ENCODE assay signal across 11 cellular contexts in the genomic region with DNA sequence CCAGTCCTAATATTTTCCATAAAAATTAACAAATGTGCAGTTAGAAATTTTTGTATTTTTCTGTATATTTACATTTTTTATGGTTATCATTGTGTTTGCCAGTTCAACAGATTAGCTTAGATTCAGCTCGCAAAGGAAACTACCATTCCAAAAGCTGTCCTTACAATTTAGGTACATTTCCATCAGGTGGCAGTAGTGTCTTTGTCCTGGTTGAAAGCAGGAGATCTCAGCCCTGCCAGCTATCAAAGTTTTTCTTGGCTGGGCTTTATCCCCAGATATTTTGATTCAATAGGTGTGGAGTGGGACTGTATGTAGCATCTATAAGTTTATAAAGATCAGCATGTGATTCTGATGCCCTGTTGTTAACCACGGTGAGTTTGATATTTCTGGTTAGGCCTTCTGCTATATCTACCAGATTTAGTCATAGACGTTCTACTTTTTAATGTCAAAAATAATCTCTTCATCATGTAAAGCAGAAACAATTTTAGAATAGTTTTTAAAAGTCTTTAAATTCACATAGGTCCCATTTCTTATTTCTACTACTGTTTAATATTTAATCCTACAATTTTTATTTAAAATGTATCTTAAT. TPM values are rescaled to one million over a fixed set of nuclear protein-coding genes. Genes with fewer than 3 reads are reported as not detected.
DNase-seq lines count a peak whose midpoint lies in the region; ATAC-seq, FAIRE-seq and TF ChIP-seq lines count a peak whose summit lies in the region.
"Had no signal": no experiment of that assay in that cellular context is flagged by ENCODE, and none has a peak within 500 bp of the region (broad histone marks: within the 10 kb centered on the region; RNA-seq: fewer than 3 reads in every experiment).

No MANE protein-coding gene starts in this region.

- no peaks in the 10 kb centered on the region for H3K4me1 ChIP-seq in MM.1S (ENCODE audit: low read length)
- no peaks in the 10 kb centered on the region; a peak in 1 of 5 replicates for H3K4me1 ChIP-seq in K562 (replicated peaks in 1 of 2; ENCODE audit: control insufficient read depth in 2 of 2, insufficient read depth in 2 of 2, low read length in 2 of 2)
- H3K4me1 ChIP-seq in parathyroid adenoma: no peaks in the 10 kb centered on the region
- no peaks in the 10 kb centered on the region for H3K4me1 ChIP-seq in tibial nerve

- POLR2A ChIA-PET in K562 (lab: Yijun Ruan, JAX): interaction anchor here (0.6 to 0.8 kb wide), 3 partner anchors 14 to 354 kb away, joined by 3 read pairs; no protein-coding TSS in a partner anchor

- peak; percentile 75 for FAIRE-seq in K562 (lab: Jason Lieb, UNC)

- H3K9ac ChIP-seq in MM.1S (ENCODE audit: low read length) (no peak overlapping the region), K562 (ENCODE audit: insufficient read depth in 1 of 2, low read depth in 2 of 2, low read length in 2 of 2) (no peak overlapping the region), parathyroid adenoma (no peak overlapping the region)

- no peaks in the 10 kb centered on the region for H3K9me1 ChIP-seq in K562 (ENCODE audit: control insufficient read depth, insufficient read depth, low read length)

- no peaks in the 10 kb centered on the region for H3F3A ChIP-seq in MM.1S (ENCODE audit: insufficient read depth, low read length)

- no peaks in the 10 kb centered on the region for H3K9me2 ChIP-seq in MM.1S (replicated peaks; ENCODE audit: insufficient read depth, low read length)

- peak; percentile 84 for ATAC-seq in K562
- ATAC-seq in omental fat pad (ENCODE audit: low FRiP score): no peak

- H3K4me2 ChIP-seq in MM.1S (ENCODE audit: low read depth, low read length) (no peak overlapping the region), K562 (ENCODE audit: insufficient read depth, low read length) (no peak overlapping the region), parathyroid adenoma (ENCODE audit: low read length) (no peak overlapping the region)

- TF ChIP-seq POLR2A in K562 (conservative IDR thresholded peaks at IDR 0.05) (no peak), tibial nerve (IDR thresholded peaks at IDR 0.05) (no peak)

- WGBS in K562 (ENCODE audit: insufficient coverage, low coverage, missing lambda C conversion rate): 55% methylated on average over 3 of the region's 3 CpGs
- WGBS in tibial nerve, 2 donors: 79 to 83% methylated on average over 3 of the region's 3 CpGs

- CTCF ChIA-PET in K562 (lab: Yijun Ruan, JAX; ENCODE audit: low intra/inter-chr PET ratio): interaction anchor here (1.9 kb wide), 1 partner anchor 88 kb away, joined by 13 read pairs; no protein-coding TSS in a partner anchor

- in situ Hi-C loops in K562 (cut with MboI): loop anchor here (25.0 kb wide), 1 partner anchor 1315 kb away; no protein-coding TSS in a partner anchor

- H3K9me3 ChIP-seq in MM.1S (replicated peaks; ENCODE audit: insufficient read depth, low read length) (no peaks in the 10 kb centered on the region), K562 (replicated peaks; ENCODE audit: control insufficient read depth, insufficient read depth, low read depth, low read length) (no peaks in the 10 kb centered on the region), parathyroid adenoma (ENCODE audit: control insufficient read depth, low read length) (no peaks in the 10 kb centered on the region), tibial nerve (no peaks in the 10 kb centered on the region)

- TF ChIP-seq EP300 in K562 (IDR thresholded peaks at IDR 0.05; ENCODE audit: low read length) (no peak), tibial nerve (IDR thresholded peaks at IDR 0.05) (no peak)

- H2AFZ ChIP-seq in MM.1S (ENCODE audit: low read length) (no peak overlapping the region), K562 (ENCODE audit: low read depth, low read length) (no peak overlapping the region), parathyroid adenoma (no peak overlapping the region)

- H3K36me3 ChIP-seq in MM.1S (replicated peaks; ENCODE audit: insufficient read depth, low read length): no peaks in the 10 kb centered on the region
- no peaks in the 10 kb centered on the region for H3K36me3 ChIP-seq in K562 (ENCODE audit: control insufficient read depth, insufficient read depth, low read length)
- no peaks in the 10 kb centered on the region for H3K36me3 ChIP-seq in parathyroid adenoma (ENCODE audit: control insufficient read depth, insufficient read depth, low read length)
- no peaks in the 10 kb centered on the region for H3K36me3 ChIP-seq in tibial nerve

- peak; percentile 48 for DNase-seq in NCI-H2107 treated with DMSO at 0.1 percent for 48 hours (lab: John Stamatoyannopoulos, UW; ENCODE audit: unreplicated experiment)
- DNase-seq in NCI-H2107 (lab: John Stamatoyannopoulos, UW): no peak
- peak; percentile 59 for DNase-seq in MM.1S
- peak in 2 of 4 experiments; percentile 42 to 44 for DNase-seq in K562 (ENCODE audit: extremely low read depth in 1 of 4, low spot score in 3 of 4)
- DNase-seq in tibial nerve (ENCODE audit: low spot score in 2 of 2): no peak
- DNase-seq in activated effector memory CD4-positive, alpha-beta T cell treated with Interleukin-2 at 50 U/mL for 16 hours: no peak
- DNase-seq in omental fat pad (ENCODE audit: low spot score): no peak
- DNase-seq: activated T-cell treated with anti-CD3 and anti-CD28 coated beads, Interleukin-2, amount 50 U/mL, for 48 hours; retina had no signal

- intact Hi-C loops in K562 (cut with micrococcal nuclease): loop anchor here (1.0 kb wide), 1 partner anchor 88 kb away; no protein-coding TSS in a partner anchor

- peak; percentile 35 to 69; a peak in 3 of 4 replicates for TF ChIP-seq RAD21 in K562 (CRISPR knock-in tag; conservative IDR thresholded peaks at IDR 0.05 in 1 of 2, IDR thresholded peaks at IDR 0.05 in 1 of 2)

- H3K27me3 ChIP-seq in MM.1S (replicated peaks; ENCODE audit: insufficient read depth, low read length): no peaks in the 10 kb centered on the region
- H3K27me3 ChIP-seq in K562 (ENCODE audit: control insufficient read depth in 2 of 2, insufficient read depth in 2 of 2, low read length in 2 of 2): no peaks in the 10 kb centered on the region
- H3K27me3 ChIP-seq in parathyroid adenoma (ENCODE audit: control insufficient read depth, insufficient read depth, low read length): no peaks in the 10 kb centered on the region
- H3K27me3 ChIP-seq in tibial nerve: no peaks in the 10 kb centered on the region

- TF ChIP-seq CTCF in MM.1S (IDR thresholded peaks at IDR 0.05; ENCODE audit: low read length) (peak; percentile 61), K562 (IDR thresholded peaks at IDR 0.05 in 2 of 3, conservative IDR thresholded peaks at IDR 0.05 in 1 of 3; ENCODE audit: insufficient read depth in 2 of 3, low read depth in 1 of 3, low read length in 3 of 3) (peak; percentile 47 to 57 (median 47); a peak in 4 of 6 replicates), parathyroid adenoma (IDR thresholded peaks at IDR 0.05) (peak; percentile 45), tibial nerve (IDR thresholded peaks at IDR 0.05) (no peak), omental fat pad (IDR thresholded peaks at IDR 0.05) (no peak)

- H3K4me3 ChIP-seq in MM.1S (ENCODE audit: low read length) (no peak overlapping the region), K562 (no peak overlapping the region), parathyroid adenoma (ENCODE audit: low read depth, low read length) (no peak overlapping the region), tibial nerve (no peak overlapping the region)

- H3K27ac ChIP-seq in MM.1S (ENCODE audit: low read length) (no peak overlapping the region), K562 (ENCODE audit: extremely low read depth, low read depth, low read length) (no peak overlapping the region), parathyroid adenoma (no peak overlapping the region), tibial nerve (no peak overlapping the region)

- H4K20me1 ChIP-seq in MM.1S (ENCODE audit: insufficient read depth, low read length) (no peaks in the 10 kb centered on the region), K562 (replicated peaks; ENCODE audit: control insufficient read depth, insufficient read depth, low read length) (no peaks in the 10 kb centered on the region)

- BruUV-seq in K562 (replicated peaks; lab: Mats Ljungman, UMichigan): no TSS peak

- H3K79me2 ChIP-seq in MM.1S (ENCODE audit: low read length) (no peaks in the 10 kb centered on the region), K562 (ENCODE audit: control insufficient read depth, insufficient read depth, low read length) (no peaks in the 10 kb centered on the region), parathyroid adenoma (no peaks in the 10 kb centered on the region)

TF ChIP-seq in K562, 482 proteins besides CTCF, POLR2A, EP300 and RAD21 (continues in another document):
- TF ChIP-seq RBM39 (optimal IDR thresholded peaks at IDR 0.05; ENCODE audit: low read depth, low read length) (no peak), CEBPB (tag; IDR thresholded peaks at IDR 0.05) (no peak)

RNA-seq across cellular contexts. Expression of gene ICA1, which starts 15.5 kb away (rescaled TPM):
- total RNA-seq in K562 (2011; cell fraction: chromatin; rRNA removed; ENCODE audit: low replicate concordance): 20.3 and 57.6 TPM in 2 replicates
- 10.7 and 12.4 TPM in 2 replicates for total RNA-seq in K562 (2011; cell fraction: nucleolus; rRNA removed)
- 18.8 and 19.2 TPM in 2 replicates for total RNA-seq in K562 (2011; cell fraction: nucleoplasm; rRNA removed)
- total RNA-seq in K562 (2014; rRNA removed) (12.7 and 16.4 TPM in 2 replicates), K562 (2014; rRNA removed; fragmentation: Illumina TruSeq; extraction: Trizol) (18.5 and 23.0 TPM in 2 replicates), K562 (2015; rRNA removed; fragmentation: Illumina TruSeq; extraction: Trizol) (16.1 and 16.4 TPM in 2 replicates), K562 (2021) (17.8 and 18.5 TPM in 2 replicates), tibial nerve (10 to 100 TPM; 12.8 to 27.3 (median 20.5) TPM), omental fat pad (10 to 100 TPM in 3 of 4 donors, 1 to 10 TPM in 1; 9.7 to 61.8 (median 31.6) TPM)
- polyA plus RNA-seq in K562 (2011; rRNA removed) (19.8 and 26.0 TPM in 2 replicates), K562 (2014; fragmentation: Illumina TruSeq; extraction: Trizol) (17.2 and 22.3 TPM in 2 replicates), K562 (2014; fragmentation: Nextera tagmentation; extraction: Ambion mirVana) (10 to 100 TPM in 1 of 2 experiments, 1 to 10 TPM in 1; 7.1 to 10.7 TPM), K562 (2014; rRNA removed) (14.2 and 17.8 TPM in 2 replicates)
- 4.8 and 11.7 TPM in 2 replicates for polyA plus RNA-seq in K562 (2011; cell fraction: cytosol; rRNA removed)
- 11.4 and 24.9 TPM in 2 replicates for polyA plus RNA-seq in K562 (2011; cell fraction: nucleus; rRNA removed)
- 13.9 and 35.9 TPM in 2 replicates for polyA plus RNA-seq in K562 (2012)
- polyA minus RNA-seq in K562 (2011; rRNA and poly(A)+ RNA removed): 23.8 and 38.1 TPM in 2 replicates
- 6.6 and 7.9 TPM in 2 replicates for polyA minus RNA-seq in K562 (2011; cell fraction: cytosol; rRNA and poly(A)+ RNA removed)
- 10.2 and 35.3 TPM in 2 replicates for polyA minus RNA-seq in K562 (2011; cell fraction: nucleus; rRNA and poly(A)+ RNA removed)
- polyA plus RNA-seq: AG04450 had no signal

Comparison
In these comparisons a context has a peak if more than half of its experiments do, and no peak if none do; other contexts are left out.
1. DNase-seq: peak in NCI-H2107 treated with DMSO at 0.1 percent for 48 hours (single experiment) and MM.1S (single experiment); none in NCI-H2107 (single experiment), tibial nerve (0 of 2), activated effector memory CD4-positive, alpha-beta T cell treated with Interleukin-2 at 50 U/mL for 16 hours (single experiment) and omental fat pad (single experiment).
2. CTCF ChIP-seq: peak in MM.1S (single experiment), K562 (3 of 3) and parathyroid adenoma (single experiment); none in tibial nerve (0 of 5) and omental fat pad (0 of 3).